Comparison of ENCODE assay signal across 8 cellular contexts in genomic region chr1:233326995-233327937, GRCh38. TPM values are rescaled to one million over a fixed set of nuclear protein-coding genes. Genes with fewer than 3 reads are reported as not detected.
DNase-seq lines count a peak whose midpoint lies in the region; ATAC-seq and FAIRE-seq lines count a peak whose summit lies in the region.

TSS of gene MAP3K21 (plus strand) at chr1:233327724. CDS start at chr1:233328029, 305 bp downstream.

- H3K27me3 ChIP-seq in CD8-positive, alpha-beta memory T cell (ENCODE audit: insufficient read depth, low read length, poor library complexity, severe bottlenecking): no peaks in the 10 kb centered on the region
- H3K27me3 ChIP-seq in NT2/D1 (ENCODE audit: insufficient read depth, insufficient read length): peaks cover 39% of the 10 kb centered on the region

- CTCF ChIA-PET in CD8-positive, alpha-beta memory T cell (lab: Charles Lee): interaction anchor here (0.8 to 1.7 kb wide), 4 partner anchors 11 to 38 kb away, joined by 3 to 5 read pairs (median 5); no protein-coding TSS in a partner anchor

- no peaks in the 10 kb centered on the region for H3K36me3 Mint-ChIP-seq in CD8-positive, alpha-beta memory T cell
- H3K36me3 Mint-ChIP-seq in naive B cell: no peaks in the 10 kb centered on the region

- H3K27ac Mint-ChIP-seq in CD8-positive, alpha-beta memory T cell: peak within 1 kb of the TSS; percentile 41 to 95 (median 61)
- peak within 1 kb of the TSS in 5 of 6 donors; percentile 28 to 95 (median 78) for H3K27ac Mint-ChIP-seq in naive B cell

- peaks cover 8 to 17% (median 13%) of the 10 kb centered on the region in 3 donors for H3K4me1 Mint-ChIP-seq in CD8-positive, alpha-beta memory T cell
- H3K4me1 Mint-ChIP-seq in naive B cell: peaks cover 18 to 20% (median 19%) of the 10 kb centered on the region in 3 donors

- POLR2A ChIA-PET in CD8-positive, alpha-beta memory T cell (lab: Charles Lee): no interaction called here

- peak; percentile 72 to 93 (median 82) for DNase-seq in CD8-positive, alpha-beta memory T cell
- DNase-seq in HTR-8/SVneo (ENCODE audit: insufficient read length, low spot score): peak; percentile 87
- DNase-seq in NT2/D1 (ENCODE audit: low read depth, low spot score): peak; percentile 91
- DNase-seq in activated CD8-positive, alpha-beta memory T cell treated with anti-CD3 and anti-CD28 coated beads, Interleukin-2, amount 50 U/mL, for 24 hours (ENCODE audit: extremely low read depth): peak; percentile 64
- peak; percentile 83 for DNase-seq in epithelial cell of prostate (ENCODE audit: low read depth, low spot score)
- DNase-seq in naive B cell: peak; percentile 94
- DNase-seq in stimulated activated CD8-positive, alpha-beta memory T cell treated with anti-CD3 and anti-CD28 coated beads, Interleukin-7, amount 100 ng/mL, for 48 hours (ENCODE audit: extremely low read depth in 1 of 2, low read depth in 1 of 2): peak; percentile 66 to 85

- H3K4me3 Mint-ChIP-seq in CD8-positive, alpha-beta memory T cell: peak within 1 kb of the TSS; percentile 76 to 91 (median 86)
- H3K4me3 Mint-ChIP-seq in naive B cell: peak within 1 kb of the TSS; percentile 78 to 91 (median 88)

- no peaks in the 10 kb centered on the region for H3K9me3 ChIP-seq in CD8-positive, alpha-beta memory T cell (ENCODE audit: low read length)
- H3K9me3 ChIP-seq in NT2/D1 (ENCODE audit: insufficient read depth, low read length): no peaks in the 10 kb centered on the region

- peak; percentile 54 for FAIRE-seq in HTR-8/SVneo (lab: Jason Lieb, UNC)

- no peak within 1 kb of the TSS for H3K27ac ChIP-seq in CD8-positive, alpha-beta memory T cell (ENCODE audit: low read depth, low read length)
- H3K27ac ChIP-seq in epithelial cell of prostate: peak within 1 kb of the TSS; percentile 29

- peaks cover 7% of the 10 kb centered on the region for H3K4me1 ChIP-seq in CD8-positive, alpha-beta memory T cell (ENCODE audit: insufficient read depth, low read length)
- no peaks in the 10 kb centered on the region for H3K4me1 ChIP-seq in NT2/D1 (ENCODE audit: insufficient read depth, insufficient read length)

- ATAC-seq in GM21390 (IDR thresholded peaks at IDR 0.05; ENCODE audit: unreplicated experiment) (peak; percentile 93), naive B cell (ENCODE audit: low read depth in 2 of 2) (peak; percentile 92)

- peaks cover 5% of the 10 kb centered on the region in 2 donors for H3K27me3 Mint-ChIP-seq in CD8-positive, alpha-beta memory T cell
- peaks cover under 1 to 22% (median 22%) of the 10 kb centered on the region in 3 donors for H3K27me3 Mint-ChIP-seq in naive B cell

- no peaks in the 10 kb centered on the region for H3K36me3 ChIP-seq in CD8-positive, alpha-beta memory T cell (ENCODE audit: insufficient read depth, low read length)
- H3K36me3 ChIP-seq in NT2/D1 (ENCODE audit: insufficient read depth, insufficient read length, low read length): no peaks in the 10 kb centered on the region

- peak within 1 kb of the TSS; percentile 93 for H3K9ac ChIP-seq in NT2/D1 (ENCODE audit: insufficient read length, low read depth)

- no peaks in the 10 kb centered on the region for H3K9me3 Mint-ChIP-seq in CD8-positive, alpha-beta memory T cell
- H3K9me3 Mint-ChIP-seq in naive B cell: peaks cover 0 to 2% (median 0%) of the 10 kb centered on the region in 7 donors

- H3K4me3 ChIP-seq in CD8-positive, alpha-beta memory T cell (ENCODE audit: low read length): peak within 1 kb of the TSS; percentile 51
- H3K4me3 ChIP-seq in NT2/D1 (ENCODE audit: insufficient read length, low read depth): peak within 1 kb of the TSS; percentile 79

RNA-seq across cellular contexts. Expression of gene MAP3K21, which starts in this region (rescaled TPM):
- 1 to 10 TPM; 2.8 TPM for total RNA-seq in CD8-positive, alpha-beta memory T cell
- polyA plus RNA-seq in CD8-positive, alpha-beta memory T cell: 0.54 TPM
- 1 to 10 TPM in 2 of 6 donors, under 1 TPM in 4; 0.47 to 1.6 (median 0.94) TPM for polyA plus RNA-seq in naive B cell (ENCODE audit: low read depth in 6 of 6)
